Comparison of ENCODE assay signal across 13 cellular contexts in the genomic region with DNA sequence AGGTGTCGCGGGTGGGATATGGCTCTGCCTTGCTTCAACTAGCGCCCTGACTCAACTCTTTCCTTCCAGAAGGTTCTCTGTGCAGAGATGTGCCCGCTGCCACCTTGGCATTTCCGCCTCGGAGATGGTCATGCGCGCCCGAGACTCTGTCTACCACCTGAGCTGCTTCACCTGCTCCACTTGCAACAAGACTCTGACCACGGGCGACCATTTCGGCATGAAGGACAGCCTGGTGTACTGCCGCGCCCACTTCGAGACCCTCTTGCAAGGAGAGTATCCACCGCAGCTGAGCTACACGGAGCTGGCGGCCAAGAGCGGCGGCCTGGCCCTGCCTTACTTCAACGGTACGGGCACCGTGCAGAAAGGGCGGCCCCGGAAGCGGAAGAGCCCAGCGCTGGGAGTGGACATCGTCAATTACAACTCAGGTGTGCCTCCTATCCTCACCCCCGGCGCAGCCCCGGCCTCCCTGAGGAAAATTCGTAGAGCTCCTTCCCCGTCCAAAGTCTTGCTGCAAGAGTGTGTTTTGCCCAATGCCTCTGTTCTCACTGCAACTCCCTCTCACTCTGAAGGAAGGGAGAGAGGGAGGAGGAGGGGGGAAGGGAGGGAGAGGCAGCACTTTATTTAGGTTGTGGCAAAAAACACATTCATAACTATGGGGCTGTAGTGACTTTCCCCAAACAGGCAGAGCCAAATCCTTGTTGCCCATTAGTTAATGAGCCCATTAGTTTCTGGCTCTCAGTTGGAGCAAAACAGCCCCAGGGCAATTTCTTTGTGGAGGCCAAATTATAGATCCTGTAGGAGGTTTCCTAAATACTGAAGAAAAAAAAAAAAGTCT. TPM values are rescaled to one million over a fixed set of nuclear protein-coding genes. Genes with fewer than 3 reads are reported as not detected.
DNase-seq lines count a peak whose midpoint lies in the region; ATAC-seq and TF ChIP-seq lines count a peak whose summit lies in the region.
"Had no signal": no experiment of that assay in that cellular context is flagged by ENCODE, and none has a peak within 500 bp of the region (broad histone marks: within the 10 kb centered on the region; RNA-seq: fewer than 3 reads in every experiment).

No MANE protein-coding gene starts in this region.

- H3K36me3 Mint-ChIP-seq in GM23338 (ENCODE audit: low read depth) = no peaks in the 10 kb centered on the region; the same call in 2 of the 3 replicates

- peak overlapping the region; percentile 92 for H3K4me2 ChIP-seq in GM23338
- H3K4me2 ChIP-seq: BLaER1 treated with 17β-estradiol and CSF1 and Interleukin-3, amounts not matched to agents 10 nM and 100 nM had no signal

- H3K4me1 ChIP-seq in GM23338 (ENCODE audit: insufficient read depth) (peaks cover 34% of the 10 kb centered on the region), duodenal mucosa (ENCODE audit: control insufficient read depth in 1 of 2, insufficient read depth in 2 of 2, low read length in 2 of 2) (peaks cover 27 to 45% of the 10 kb centered on the region in 2 donors), mucosa of descending colon (ENCODE audit: low read depth) (peaks cover 29% of the 10 kb centered on the region), psoas muscle (peaks cover 15% of the 10 kb centered on the region)

- no peak for TF ChIP-seq CTCF in AG10803 (conservative IDR thresholded peaks at IDR 0.05; ENCODE audit: low read length)
- TF ChIP-seq CTCF in GM23338 (conservative IDR thresholded peaks at IDR 0.05; ENCODE audit: low read depth in 2 of 2) = no peak
- TF ChIP-seq CTCF in mucosa of descending colon (IDR thresholded peaks at IDR 0.05) = no peak
- TF ChIP-seq CTCF in psoas muscle (IDR thresholded peaks at IDR 0.05) = no peak

- no peaks in the 10 kb centered on the region for H3K36me3 ChIP-seq in GM23338 (ENCODE audit: insufficient read depth)
- no peaks in the 10 kb centered on the region for H3K36me3 ChIP-seq in duodenal mucosa (ENCODE audit: control insufficient read depth in 1 of 2, insufficient read depth in 2 of 2, low read length in 2 of 2)
- H3K36me3 ChIP-seq in mucosa of descending colon (ENCODE audit: low read depth) = no peaks in the 10 kb centered on the region
- H3K36me3 ChIP-seq in psoas muscle (ENCODE audit: insufficient read depth in 1 of 2, low read depth in 1 of 2) = no peaks in the 10 kb centered on the region
- H3K36me3 ChIP-seq: BLaER1 treated with 17β-estradiol and CSF1 and Interleukin-3, amounts not matched to agents 10 nM and 100 nM had no signal

- peak overlapping the region; percentile 76 for H2AFZ ChIP-seq in GM23338

- peaks cover 22% of the 10 kb centered on the region for H3F3A ChIP-seq in GM23338 (replicated peaks; ENCODE audit: low read depth)

- 0 out of 2 replicates have a peak, but pooled peaks cover 4% of the 10 kb centered on the region for H4K20me1 ChIP-seq in GM23338 (replicated peaks; ENCODE audit: insufficient read depth)

- H3K4me3 Mint-ChIP-seq in GM23338 = peak overlapping the region; percentile 72

- H3K27ac Mint-ChIP-seq in GM23338 = no peak overlapping the region

- no peaks in the 10 kb centered on the region for H3K9me3 ChIP-seq in duodenal mucosa (ENCODE audit: control insufficient read depth in 1 of 2, low read length in 2 of 2)
- no peaks in the 10 kb centered on the region for H3K9me3 ChIP-seq in mucosa of descending colon
- no peaks in the 10 kb centered on the region for H3K9me3 ChIP-seq in psoas muscle

- H3K4me1 Mint-ChIP-seq in GM23338 = peaks cover 59% of the 10 kb centered on the region

- H3K9me2 ChIP-seq in GM23338 (ENCODE audit: insufficient read depth) = no peaks in the 10 kb centered on the region

- H3K27ac ChIP-seq in GM23338 (ENCODE audit: low read depth) (no peak overlapping the region), duodenal mucosa (ENCODE audit: low read depth, low read length) (no peak overlapping the region), psoas muscle (no peak overlapping the region)
- H3K27ac ChIP-seq: BLaER1 treated with 17β-estradiol and CSF1 and Interleukin-3, amounts not matched to agents 10 nM and 100 nM had no signal

- H3K79me2 ChIP-seq in GM23338 (replicated peaks; ENCODE audit: insufficient read depth) = no peaks in the 10 kb centered on the region

- H3K27me3 ChIP-seq in GM23338 (ENCODE audit: insufficient read depth) = peaks cover 79% of the 10 kb centered on the region
- H3K27me3 ChIP-seq in duodenal mucosa (ENCODE audit: control insufficient read depth in 1 of 2, insufficient read depth in 2 of 2, low read length in 2 of 2) = peaks cover 65 to 68% of the 10 kb centered on the region in 2 donors
- H3K27me3 ChIP-seq in psoas muscle (ENCODE audit: insufficient read depth in 3 of 3, low read length in 2 of 3) = peaks cover 0 to 61% (median 37%) of the 10 kb centered on the region in 3 donors

- whole genome bisulfite sequencing in psoas muscle, 3 donors = 26 to 31% (median 31%) methylated on average over 33 of the region's 33 CpGs

- H3K9ac ChIP-seq in duodenal mucosa (ENCODE audit: low read depth in 1 of 2, low read length in 2 of 2) = no peak overlapping the region
- H3K9ac ChIP-seq: BLaER1 treated with 17β-estradiol and CSF1 and Interleukin-3, amounts not matched to agents 10 nM and 100 nM had no signal

- peaks cover 3% of the 10 kb centered on the region; the same call in 1 of the 3 replicates for H3K9me3 Mint-ChIP-seq in GM23338

- intact Hi-C loops in mucosa of descending colon (cut with DNase I, micrococcal nuclease) (loop anchor here in 1 of 2 donors (10.0 kb wide), 1 partner anchor 397 kb away; no protein-coding TSS in a partner anchor), head of caudate nucleus (cut with DNase I) (loop anchor here (10.0 kb wide), 1 partner anchor 397 kb away; no protein-coding TSS in a partner anchor), psoas muscle (cut with DNase I) (loop anchor here (5.0 to 10.0 kb wide), 3 partner anchors 304 to 399 kb away; no protein-coding TSS in a partner anchor)

- in situ Hi-C loops in G401 (cut with HindIII; ENCODE audit: low sequenced_read_pairs) = no loop called here

- peaks cover 71% of the 10 kb centered on the region for H3K27me3 Mint-ChIP-seq in GM23338 (ENCODE audit: insufficient read depth, low read depth, poor library complexity)

- ATAC-seq in GM23338 (peak; percentile 31), mucosa of descending colon (peak; percentile 88), psoas muscle (no peak)

- no peak for DNase-seq in AG10803 (ENCODE audit: low read depth)
- DNase-seq in GM23338 (ENCODE audit: low spot score) = peak; percentile 77
- DNase-seq in mucosa of descending colon = peak; percentile 72 to 75 (median 74)
- no peak for DNase-seq in G401 (ENCODE audit: low spot score)
- no peak for DNase-seq in head of caudate nucleus
- DNase-seq in NCI-H526 treated with DMSO at 0.1 percent for 48 hours (lab: John Stamatoyannopoulos, UW) = no peak
- no peak for DNase-seq in psoas muscle
- DNase-seq: NCI-H446; occipital lobe; stimulated activated naive CD4-positive, alpha-beta T cell treated with Interleukin-2 at 50 U/mL for 16 hours had no signal

- H3K4me3 ChIP-seq in AG10803 (ENCODE audit: low read length) (peak overlapping the region; percentile 73), GM23338 (peak overlapping the region; percentile 60), duodenal mucosa (ENCODE audit: low read depth in 1 of 2, low read length in 2 of 2) (peak overlapping the region; percentile 55 to 64), mucosa of descending colon (no peak overlapping the region), psoas muscle (no peak overlapping the region)
- H3K4me3 ChIP-seq: BLaER1 treated with 17β-estradiol and CSF1 and Interleukin-3, amounts not matched to agents 10 nM and 100 nM had no signal

TF ChIP-seq in GM23338, 12 proteins besides CTCF, POLR2A, EP300 and RAD21:
- TF ChIP-seq EZH2phosphoT487 (IDR thresholded peaks at IDR 0.05; ENCODE audit: unreplicated experiment) (peak; percentile 92), ZNF114 (CRISPR knock-in tag; IDR thresholded peaks at IDR 0.05) (no peak), EZH2 (IDR thresholded peaks at IDR 0.05; ENCODE audit: low read depth, unreplicated experiment) (peak; percentile 75), JUNB (IDR thresholded peaks at IDR 0.05; ENCODE audit: unreplicated experiment) (no peak)
- TF ChIP-seq, protein P1, sequence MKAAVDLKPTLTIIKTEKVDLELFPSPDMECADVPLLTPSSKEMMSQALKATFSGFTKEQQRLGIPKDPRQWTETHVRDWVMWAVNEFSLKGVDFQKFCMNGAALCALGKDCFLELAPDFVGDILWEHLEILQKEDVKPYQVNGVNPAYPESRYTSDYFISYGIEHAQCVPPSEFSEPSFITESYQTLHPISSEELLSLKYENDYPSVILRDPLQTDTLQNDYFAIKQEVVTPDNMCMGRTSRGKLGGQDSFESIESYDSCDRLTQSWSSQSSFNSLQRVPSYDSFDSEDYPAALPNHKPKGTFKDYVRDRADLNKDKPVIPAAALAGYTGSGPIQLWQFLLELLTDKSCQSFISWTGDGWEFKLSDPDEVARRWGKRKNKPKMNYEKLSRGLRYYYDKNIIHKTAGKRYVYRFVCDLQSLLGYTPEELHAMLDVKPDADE (IDR thresholded peaks at IDR 0.05) = no peak
TF ChIP-seq in GM23338: peak in this region for 2.

RNA-seq across cellular contexts. Expression of a gene that starts 4.3 kb away (rescaled TPM):
- not detected in 2 replicates for total RNA-seq in GM23338 (2014; rRNA removed; shearing (Covaris generic))
- polyA plus RNA-seq in GM23338 (2016; fragmentation: Nextera tagmentation; extraction: Ambion mirVana) (0.23 TPM in 1 of 2 replicates, not detected in the other), psoas muscle (under 1 TPM in 2 of 3 donors, not detected in 1; 0.04 TPM)
- total RNA-seq in mucosa of descending colon (under 1 TPM in 1 of 3 donors, not detected in 2; 0.19 TPM), psoas muscle (under 1 TPM; 0.09 to 0.27 (median 0.13) TPM)
- total RNA-seq in G401 (2014; rRNA removed; shearing (Covaris generic)) = not detected in 2 replicates
- total RNA-seq: fibroblast of lung had no signal
- polyA plus RNA-seq: fibroblast of lung had no signal

RNA-seq across cellular contexts. Expression of a gene that starts 19.0 kb away (rescaled TPM):
- 2.7 TPM in 1 of 2 replicates, not detected in the other for total RNA-seq in GM23338 (2014; rRNA removed; shearing (Covaris generic))
- 3.8 and 4.1 TPM in 2 replicates for polyA plus RNA-seq in GM23338 (2016; fragmentation: Nextera tagmentation; extraction: Ambion mirVana)
- 1 to 10 TPM; 1.1 to 6.8 (median 4.1) TPM for total RNA-seq in mucosa of descending colon
- total RNA-seq in G401 (2014; rRNA removed; shearing (Covaris generic)) = 0.49 and 1.1 TPM in 2 replicates
- 1 to 10 TPM in 3 of 4 donors, under 1 TPM in 1; 0.84 to 3.9 (median 1.8) TPM for total RNA-seq in psoas muscle
- polyA plus RNA-seq in psoas muscle = 1 to 10 TPM; 2.0 to 4.3 (median 2.5) TPM
- total RNA-seq: occipital lobe had no signal

Comparison
In these comparisons a context has a peak if more than half of its experiments do, and no peak if none do; other contexts are left out.
1. DNase-seq: peak in GM23338 (single experiment) and mucosa of descending colon (3 of 3); none in AG10803 (single experiment), G401 (single experiment), head of caudate nucleus (0 of 42), NCI-H526 treated with DMSO at 0.1 percent for 48 hours (single experiment) and psoas muscle (0 of 2).
2. H3K4me3 ChIP-seq: peak in AG10803 (single experiment), GM23338 (single experiment) and duodenal mucosa (2 of 2); none in mucosa of descending colon (single experiment) and psoas muscle (single experiment).
3. ATAC-seq: peak in GM23338 (single experiment) and mucosa of descending colon (single experiment); none in psoas muscle (0 of 4).